1 cellular context compared by ENCODE assay signal in the genomic region with DNA sequence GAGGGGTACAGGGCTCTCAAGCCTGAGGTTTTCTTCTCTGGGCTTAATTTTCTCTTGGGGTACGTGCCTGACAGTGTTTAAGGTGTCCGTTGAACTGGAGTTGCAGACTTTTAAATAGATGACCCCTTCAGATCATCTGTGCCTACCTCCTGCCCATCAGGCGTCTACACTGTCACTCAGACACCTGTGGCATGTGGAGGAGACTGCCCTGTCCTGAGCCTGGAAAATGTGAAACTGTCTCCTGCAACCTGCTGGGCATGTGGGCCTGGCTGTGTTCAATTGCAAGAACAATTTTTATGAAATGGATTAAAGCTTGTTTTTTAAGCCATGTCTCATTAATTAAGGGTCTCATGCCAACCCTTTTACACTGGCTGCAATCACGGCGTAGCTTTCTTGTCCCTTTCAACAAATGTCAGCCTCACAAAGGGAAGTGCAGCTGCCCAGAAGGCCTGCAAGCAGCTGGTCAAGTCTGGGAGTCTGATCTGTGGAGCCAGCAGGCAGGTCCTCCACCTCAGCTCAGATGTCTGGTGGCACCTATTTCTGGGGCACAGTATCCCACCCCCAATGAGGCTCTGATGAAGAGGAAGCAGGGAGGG.
TF ChIP-seq lines count a peak whose summit lies in the region.

No MANE protein-coding gene starts in this region.

TF ChIP-seq in WTC11, 78 proteins besides CTCF, POLR2A, EP300 and RAD21:
- TF ChIP-seq EMX1 (CRISPR knock-in tag; IDR thresholded peaks at IDR 0.05) = peak; percentile 45; the same call in 1 of the 2 replicates
- TF ChIP-seq, protein P1, sequence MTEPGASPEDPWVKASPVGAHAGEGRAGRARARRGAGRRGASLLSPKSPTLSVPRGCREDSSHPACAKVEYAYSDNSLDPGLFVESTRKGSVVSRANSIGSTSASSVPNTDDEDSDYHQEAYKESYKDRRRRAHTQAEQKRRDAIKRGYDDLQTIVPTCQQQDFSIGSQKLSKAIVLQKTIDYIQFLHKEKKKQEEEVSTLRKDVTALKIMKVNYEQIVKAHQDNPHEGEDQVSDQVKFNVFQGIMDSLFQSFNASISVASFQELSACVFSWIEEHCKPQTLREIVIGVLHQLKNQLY (CRISPR knock-in tag; IDR thresholded peaks at IDR 0.05) = no peak
- no peak for TF ChIP-seq KAT7 (CRISPR knock-in tag; IDR thresholded peaks at IDR 0.05; ENCODE audit: borderline replicate concordance)
- TF ChIP-seq CREB1 (CRISPR knock-in tag; IDR thresholded peaks at IDR 0.05) = no peak
